In genomic region chr5:66888613-66889012, GRCh38 we compare ENCODE assay signal across 16 cellular contexts.
"Had no signal": no experiment of that assay in that cellular context is flagged by ENCODE, and none has a peak within 500 bp of the region (broad histone marks: within the 10 kb centered on the region; RNA-seq: fewer than 3 reads in every experiment).

No MANE protein-coding gene starts in this region.

- H3K4me1 Mint-ChIP-seq: activated B cell treated with CpG ODN at 0.5 μM for 24 hours; activated naive CD8-positive, alpha-beta T cell treated with anti-CD3 and anti-CD28 coated beads, Interleukin-2, amount 50 U/mL, for 24 hours had no signal

- H3K27ac ChIP-seq: brain microvascular endothelial cell, coronary artery, transverse colon had no signal

- DNase-seq: activated B cell treated with CpG ODN at 0.5 μM for 24 hours; activated CD4-positive, alpha-beta T cell treated with anti-CD3 and anti-CD28 coated beads for 4 hours; activated CD8-positive, alpha-beta T cell treated with anti-CD3 and anti-CD28 coated beads, Interleukin-2, amount 10 ng/mL, durations not matched to agents 7 days and 5 days; activated naive CD4-positive, alpha-beta T cell treated with Interleukin-2 at 50 U/mL for 16 hours; activated naive CD8-positive, alpha-beta T cell treated with anti-CD3 and anti-CD28 coated beads, Interleukin-2, amount 50 U/mL, for 24 hours; activated T-cell treated with anti-CD3 and anti-CD28 coated beads, Interleukin-2, amount 50 U/mL, for 24 hours; anterior cingulate cortex; brain microvascular endothelial cell; midbrain; stimulated activated naive CD8-positive, alpha-beta T cell treated with anti-CD3 and anti-CD28 coated beads, Interleukin-15, Interleukin-2, amounts not matched to agents 100 U/mL and 50 U/mL, for 24 hours; SW 1271; transverse colon had no signal

- H3K36me3 ChIP-seq: brain microvascular endothelial cell, transverse colon had no signal

- H3K27me3 ChIP-seq: brain microvascular endothelial cell, transverse colon had no signal

- H3K9me3 Mint-ChIP-seq: activated B cell treated with CpG ODN at 0.5 μM for 24 hours; activated naive CD8-positive, alpha-beta T cell treated with anti-CD3 and anti-CD28 coated beads, Interleukin-2, amount 50 U/mL, for 24 hours; activated T-cell treated with anti-CD3 and anti-CD28 coated beads, Interleukin-2, amount 50 U/mL, for 24 hours; activated T-helper 2 cell treated with anti-CD3 and anti-CD28 coated beads, Interferon-gamma antibody, Interleukin-2, Interleukin-4, amounts not matched to agents 10 μg/mL and 5 μg/mL and 100 μg/mL, durations not matched to agents 14 hours and 24 hours and 36 hours; central memory CD8-positive, alpha-beta T cell; nephron had no signal

- H3K27ac Mint-ChIP-seq: activated B cell treated with CpG ODN at 0.5 μM for 24 hours; activated CD8-positive, alpha-beta T cell treated with anti-CD3 and anti-CD28 coated beads, Interleukin-2, amount 10 ng/mL, durations not matched to agents 7 days and 5 days; activated naive CD8-positive, alpha-beta T cell treated with anti-CD3 and anti-CD28 coated beads, Interleukin-2, amount 50 U/mL, for 24 hours; activated T-cell treated with anti-CD3 and anti-CD28 coated beads, Interleukin-2, amount 50 U/mL, for 24 hours; activated T-helper 2 cell treated with anti-CD3 and anti-CD28 coated beads, Interferon-gamma antibody, Interleukin-2, Interleukin-4, amounts not matched to agents 10 μg/mL and 5 μg/mL and 100 μg/mL, durations not matched to agents 14 hours and 24 hours and 36 hours; nephron had no signal

- H3K9me3 ChIP-seq: transverse colon had no signal

- H3K4me3 ChIP-seq: coronary artery, transverse colon had no signal

- ATAC-seq: activated CD8-positive, alpha-beta T cell treated with anti-CD3 and anti-CD28 coated beads, Interleukin-2, amount 10 ng/mL, durations not matched to agents 7 days and 5 days; activated naive CD8-positive, alpha-beta T cell treated with anti-CD3 and anti-CD28 coated beads, Interleukin-2, amount 50 U/mL, for 24 hours; stimulated activated naive CD8-positive, alpha-beta T cell treated with anti-CD3 and anti-CD28 coated beads, Interleukin-15, Interleukin-2, amounts not matched to agents 100 U/mL and 50 U/mL, for 24 hours had no signal

- H3K4me3 Mint-ChIP-seq: activated B cell treated with CpG ODN at 0.5 μM for 24 hours; activated CD8-positive, alpha-beta T cell treated with anti-CD3 and anti-CD28 coated beads, Interleukin-2, amount 10 ng/mL, durations not matched to agents 7 days and 5 days; activated naive CD8-positive, alpha-beta T cell treated with anti-CD3 and anti-CD28 coated beads, Interleukin-2, amount 50 U/mL, for 24 hours; activated T-cell treated with anti-CD3 and anti-CD28 coated beads, Interleukin-2, amount 50 U/mL, for 24 hours; central memory CD8-positive, alpha-beta T cell; nephron had no signal
